In the genomic region with DNA sequence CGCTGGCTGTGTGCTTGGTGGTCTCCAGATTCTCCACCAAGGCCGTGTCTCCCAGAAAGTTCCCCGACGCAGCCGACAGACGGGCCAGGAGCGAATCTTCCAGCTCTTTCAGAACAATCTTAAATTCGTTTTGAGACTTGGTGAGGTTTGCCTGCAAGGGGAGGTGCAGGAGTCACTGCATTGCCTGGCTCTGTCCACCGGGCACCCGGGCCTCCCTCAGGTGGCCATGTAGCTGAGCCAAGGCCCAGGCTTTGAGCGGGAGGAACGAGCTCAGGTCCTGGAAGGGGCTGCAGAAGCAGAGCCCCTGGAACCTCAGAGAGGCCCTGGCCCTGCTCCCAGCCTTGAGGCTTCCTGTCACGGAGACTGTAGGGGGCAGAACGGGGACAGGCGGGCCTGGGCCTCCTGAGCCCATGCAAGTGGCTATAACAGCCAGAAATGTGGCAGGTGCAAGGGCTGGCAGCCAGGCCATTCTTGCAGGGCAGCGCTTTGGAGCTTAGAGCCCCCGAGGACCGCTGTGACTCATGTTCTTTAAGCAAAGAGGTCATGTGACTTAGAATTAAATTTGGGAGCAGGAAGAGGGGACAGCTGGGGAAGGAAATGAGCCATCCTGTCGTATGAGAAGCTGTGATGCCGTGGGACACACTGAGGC, we compare ENCODE assay signal across 22 cellular contexts.
DNase-seq lines count a peak whose midpoint lies in the region; ATAC-seq, FAIRE-seq and TF ChIP-seq lines count a peak whose summit lies in the region.
"Had no signal": no experiment of that assay in that cellular context is flagged by ENCODE, and none has a peak within 500 bp of the region (broad histone marks: within the 10 kb centered on the region; RNA-seq: fewer than 3 reads in every experiment).

No MANE protein-coding gene starts in this region.

- no peak overlapping the region for H3K27ac Mint-ChIP-seq in naive thymus-derived CD4-positive, alpha-beta T cell
- H3K27ac Mint-ChIP-seq in activated naive CD4-positive, alpha-beta T cell treated with anti-CD3 and anti-CD28 coated beads for 36 hours = no peak overlapping the region
- H3K27ac Mint-ChIP-seq: IgD-negative memory B cell; natural killer cell treated with Interleukin-12 subunit alpha and Interleukin-12 subunit beta and Interleukin-15 and Interleukin-18, amount 100 ng/mL, for 72 hours; T-helper 1 cell treated with Interleukin-12 subunit alpha and Interleukin-12 subunit beta and Interleukin-4 antibody, amounts not matched to agents 30 μg/mL and 1 μg/mL, for 36 hours had no signal

- H3K27ac ChIP-seq in naive thymus-derived CD4-positive, alpha-beta T cell (ENCODE audit: low read depth, low read length) = no peak overlapping the region
- H3K27ac ChIP-seq: C4-2B, thyroid gland had no signal

- H3K36me3 ChIP-seq in naive thymus-derived CD4-positive, alpha-beta T cell (ENCODE audit: control insufficient read depth in 2 of 3, insufficient read depth in 3 of 3, low read length in 3 of 3) = no peaks in the 10 kb centered on the region
- H3K36me3 ChIP-seq: thyroid gland had no signal

- H3K27me3 ChIP-seq in naive thymus-derived CD4-positive, alpha-beta T cell (ENCODE audit: control insufficient read depth in 2 of 2, insufficient read depth in 2 of 2, low read length in 2 of 2) = no peaks in the 10 kb centered on the region
- H3K27me3 ChIP-seq: thyroid gland had no signal

- ATAC-seq in naive thymus-derived CD4-positive, alpha-beta T cell = peak; percentile 18
- ATAC-seq: natural killer cell treated with Interleukin-12 subunit alpha and Interleukin-12 subunit beta and Interleukin-15 and Interleukin-18, amount 100 ng/mL, for 72 hours had no signal

- POLR2A ChIA-PET in naive thymus-derived CD4-positive, alpha-beta T cell (lab: Charles Lee) = no interaction called here

- peaks cover 0 to 2% (median 0%) of the 10 kb centered on the region in 5 donors for H3K36me3 Mint-ChIP-seq in naive thymus-derived CD4-positive, alpha-beta T cell
- no peaks in the 10 kb centered on the region for H3K36me3 Mint-ChIP-seq in activated naive CD4-positive, alpha-beta T cell treated with anti-CD3 and anti-CD28 coated beads for 36 hours (ENCODE audit: low read depth)
- H3K36me3 Mint-ChIP-seq: IgD-negative memory B cell; natural killer cell treated with Interleukin-12 subunit alpha and Interleukin-12 subunit beta and Interleukin-15 and Interleukin-18, amount 100 ng/mL, for 72 hours had no signal

- H3K9me3 Mint-ChIP-seq in naive thymus-derived CD4-positive, alpha-beta T cell = peaks cover 0 to 8% (median 0%) of the 10 kb centered on the region in 11 donors
- H3K9me3 Mint-ChIP-seq in activated naive CD4-positive, alpha-beta T cell treated with anti-CD3 and anti-CD28 coated beads for 36 hours = no peaks in the 10 kb centered on the region
- H3K9me3 Mint-ChIP-seq: IgD-negative memory B cell; natural killer cell treated with Interleukin-12 subunit alpha and Interleukin-12 subunit beta and Interleukin-15 and Interleukin-18, amount 100 ng/mL, for 72 hours; T-helper 1 cell treated with Interleukin-12 subunit alpha and Interleukin-12 subunit beta and Interleukin-4 antibody, amounts not matched to agents 30 μg/mL and 1 μg/mL, for 36 hours had no signal

- intact Hi-C loops in naive thymus-derived CD4-positive, alpha-beta T cell (cut with micrococcal nuclease) = no loop called here
- intact Hi-C loops in activated naive CD4-positive, alpha-beta T cell treated with anti-CD3 and anti-CD28 coated beads for 36 hours (cut with micrococcal nuclease) = no loop called here

- no peak overlapping the region for H3K4me3 Mint-ChIP-seq in naive thymus-derived CD4-positive, alpha-beta T cell
- no peak overlapping the region for H3K4me3 Mint-ChIP-seq in activated naive CD4-positive, alpha-beta T cell treated with anti-CD3 and anti-CD28 coated beads for 36 hours
- H3K4me3 Mint-ChIP-seq: IgD-negative memory B cell; natural killer cell treated with Interleukin-12 subunit alpha and Interleukin-12 subunit beta and Interleukin-15 and Interleukin-18, amount 100 ng/mL, for 72 hours; T-helper 1 cell treated with Interleukin-12 subunit alpha and Interleukin-12 subunit beta and Interleukin-4 antibody, amounts not matched to agents 30 μg/mL and 1 μg/mL, for 36 hours had no signal

- FAIRE-seq in D721Med (lab: Jason Lieb, UNC) (no peak), urothelium cell line (lab: Jason Lieb, UNC) (no peak)
- FAIRE-seq: bronchial epithelial cell had no signal

- H3K27me3 Mint-ChIP-seq in naive thymus-derived CD4-positive, alpha-beta T cell = peaks cover 0 to 3% (median 0%) of the 10 kb centered on the region in 5 donors
- H3K27me3 Mint-ChIP-seq in activated naive CD4-positive, alpha-beta T cell treated with anti-CD3 and anti-CD28 coated beads for 36 hours (ENCODE audit: low read depth) = no peaks in the 10 kb centered on the region
- H3K27me3 Mint-ChIP-seq: IgD-negative memory B cell; natural killer cell treated with Interleukin-12 subunit alpha and Interleukin-12 subunit beta and Interleukin-15 and Interleukin-18, amount 100 ng/mL, for 72 hours had no signal

- CTCF ChIA-PET in naive thymus-derived CD4-positive, alpha-beta T cell (lab: Charles Lee) = no interaction called here
- CTCF ChIA-PET in activated naive CD4-positive, alpha-beta T cell treated with anti-CD3 and anti-CD28 coated beads for 36 hours (lab: Charles Lee) = no interaction called here

- TF ChIP-seq CTCF in D721Med (IDR thresholded peaks at IDR 0.05; ENCODE audit: insufficient read depth, missing control alignments) = no peak

- H3K4me1 ChIP-seq in naive thymus-derived CD4-positive, alpha-beta T cell (ENCODE audit: control insufficient read depth in 2 of 2, insufficient read depth in 2 of 2, low read length in 2 of 2) = no peaks in the 10 kb centered on the region
- H3K4me1 ChIP-seq: thyroid gland had no signal

- no peaks in the 10 kb centered on the region for H3K9me3 ChIP-seq in naive thymus-derived CD4-positive, alpha-beta T cell (ENCODE audit: control insufficient read depth in 2 of 3, low read length in 3 of 3)
- H3K9me3 ChIP-seq: thyroid gland had no signal

- DNase-seq in DMS79 treated with DMSO at 0.1 percent for 48 hours (lab: John Stamatoyannopoulos, UW) (peak; percentile 47), LHCN-M2 (ENCODE audit: low read depth) (peak; percentile 75), RPMI8226 (peak; percentile 21), D721Med (ENCODE audit: insufficient read length, low spot score) (no peak), urothelium cell line (ENCODE audit: low spot score) (no peak)
- DNase-seq in naive thymus-derived CD4-positive, alpha-beta T cell = no peak
- DNase-seq in activated naive CD4-positive, alpha-beta T cell treated with anti-CD3 and anti-CD28 coated beads for 36 hours = no peak
- DNase-seq in stimulated activated CD4-positive, alpha-beta T cell treated with anti-CD3 and anti-CD28 coated beads, Interleukin-1b, Interleukin-23, amount 100 ng/mL, for 48 hours = no peak
- DNase-seq: activated CD4-positive, CD25-positive, alpha-beta regulatory T cell treated with anti-CD3 and anti-CD28 coated beads, Interleukin-2, amount 50 U/mL, for 72 hours; activated CD8-positive, alpha-beta memory T cell treated with anti-CD3 and anti-CD28 coated beads, Interleukin-2, amount 50 U/mL, for 48 hours; activated naive CD4-positive, alpha-beta T cell treated with anti-CD3 and anti-CD28 coated beads, Interleukin-2, amount 50 U/mL, for 16 hours; effector memory CD4-positive, alpha-beta T cell; NCI-H2081 treated with DMSO at 0.1 percent for 48 hours; OCI-M1; retina; stimulated activated CD8-positive, alpha-beta memory T cell treated with anti-CD3 and anti-CD28 coated beads, Interleukin-4, amount 100 ng/mL, for 48 hours; thyroid gland had no signal

- H3K4me3 ChIP-seq in naive thymus-derived CD4-positive, alpha-beta T cell (ENCODE audit: low read length) = no peak overlapping the region

- peaks cover 0 to 4% (median 0%) of the 10 kb centered on the region in 7 donors for H3K4me1 Mint-ChIP-seq in naive thymus-derived CD4-positive, alpha-beta T cell
- H3K4me1 Mint-ChIP-seq in activated naive CD4-positive, alpha-beta T cell treated with anti-CD3 and anti-CD28 coated beads for 36 hours (ENCODE audit: low read depth) = no peaks in the 10 kb centered on the region

Comparison
In these comparisons a context has a peak if more than half of its experiments do, and no peak if none do; other contexts are left out.
1. DNase-seq: peak in DMS79 treated with DMSO at 0.1 percent for 48 hours (single experiment), LHCN-M2 (single experiment) and RPMI8226 (single experiment); none in naive thymus-derived CD4-positive, alpha-beta T cell (0 of 9), activated naive CD4-positive, alpha-beta T cell treated with anti-CD3 and anti-CD28 coated beads for 36 hours (single experiment), stimulated activated CD4-positive, alpha-beta T cell treated with anti-CD3 and anti-CD28 coated beads, Interleukin-1b, Interleukin-23, amount 100 ng/mL, for 48 hours (single experiment), D721Med (single experiment) and urothelium cell line (single experiment).